Comparison of ENCODE assay signal across 15 cellular contexts in genomic region chr3:128317698-128318231, GRCh38.
DNase-seq lines count a peak whose midpoint lies in the region; ATAC-seq, FAIRE-seq and TF ChIP-seq lines count a peak whose summit lies in the region.
"Had no signal": no experiment of that assay in that cellular context is flagged by ENCODE, and none has a peak within 500 bp of the region (broad histone marks: within the 10 kb centered on the region; RNA-seq: fewer than 3 reads in every experiment).

No MANE protein-coding gene starts in this region.

- H3K14ac ChIP-seq in H1 (ENCODE audit: insufficient read length) (no peak overlapping the region), neuronal stem cell (ENCODE audit: low read length) (no peak overlapping the region)

- no peak for ATAC-seq in HG03439 (IDR thresholded peaks at IDR 0.05; ENCODE audit: unreplicated experiment)
- ATAC-seq: lower lobe of right lung had no signal

- H4K8ac ChIP-seq in H1 (ENCODE audit: extremely low read depth, insufficient read depth, low read length) (0 out of 2 replicates have a peak overlapping the region, but pooled peaks have one; percentile 29), neuronal stem cell (ENCODE audit: low read depth, low read length) (no peak overlapping the region)

- H2BK15ac ChIP-seq in H1 (ENCODE audit: low read length), result no peak overlapping the region
- H2BK15ac ChIP-seq in neuronal stem cell (ENCODE audit: low read length), result no peak overlapping the region

- H3K23me2 ChIP-seq in H1 (ENCODE audit: low read depth, low read length), result no peaks in the 10 kb centered on the region

- H4K20me1 ChIP-seq in H1 (replicated peaks in 1 of 2; ENCODE audit: control insufficient read depth in 1 of 2, insufficient read depth in 2 of 2, low read length in 2 of 2), result peaks cover 0 to 3% of the 10 kb centered on the region in 2 experiments

- H2AK5ac ChIP-seq in H1 (ENCODE audit: low read depth, low read length) (no peak overlapping the region), neuronal stem cell (ENCODE audit: low read depth, low read length) (no peak overlapping the region)

- peak; percentile 28 to 46; a peak in 3 of 4 replicates for TF ChIP-seq RAD21 in H1 (IDR thresholded peaks at IDR 0.05 in 1 of 2, conservative IDR thresholded peaks at IDR 0.05 in 1 of 2; ENCODE audit: low read depth in 2 of 2, low read length in 2 of 2)

- H2BK120ac ChIP-seq in H1 (replicated peaks; ENCODE audit: low read depth, low read length) (no peak overlapping the region), neuronal stem cell (ENCODE audit: low read depth, low read length) (no peak overlapping the region)

- H3K27ac ChIP-seq in H1 (ENCODE audit: low read depth, low read length) (no peak overlapping the region), neuronal stem cell (replicated peaks; ENCODE audit: low read length) (no peak overlapping the region)
- H3K27ac ChIP-seq: lower lobe of right lung, PC-9, thoracic aorta had no signal

- no peak overlapping the region for H2BK20ac ChIP-seq in H1 (ENCODE audit: low read length)

- H3K79me2 ChIP-seq in H1 (ENCODE audit: control insufficient read depth in 1 of 2, insufficient read depth in 2 of 2, low read length in 2 of 2), result no peaks in the 10 kb centered on the region

- no peaks in the 10 kb centered on the region for H3K36me3 ChIP-seq in H1 (ENCODE audit: control insufficient read depth in 2 of 4, insufficient read depth in 4 of 4, low read length in 3 of 4)
- no peaks in the 10 kb centered on the region for H3K36me3 ChIP-seq in neuronal stem cell (replicated peaks in 1 of 2; ENCODE audit: control insufficient read depth in 2 of 2, insufficient read depth in 2 of 2, low read length in 2 of 2)
- H3K36me3 ChIP-seq: ovary, thoracic aorta had no signal

- H2BK5ac ChIP-seq in H1 (ENCODE audit: low read depth, low read length) (no peak overlapping the region), neuronal stem cell (ENCODE audit: low read length) (peak overlapping the region; percentile 35)

- DNase-seq in activated CD4-positive, CD25-positive, alpha-beta regulatory T cell treated with anti-CD3 and anti-CD28 coated beads, Interleukin-2, amount 50 U/mL, for 72 hours, result peak; percentile 23
- DNase-seq in activated CD4-positive, CD25-positive, alpha-beta regulatory T cell (lab: John Stamatoyannopoulos, UW), result no peak
- DNase-seq in NCI-H524 (lab: John Stamatoyannopoulos, UW) (peak; percentile 67 to 80), H1 (ENCODE audit: low read depth in 1 of 2, low spot score in 2 of 2) (peak in 1 of 2 experiments; percentile 44), neuronal stem cell (ENCODE audit: low spot score) (no peak), NCI-H2227 (lab: John Stamatoyannopoulos, UW; ENCODE audit: unreplicated experiment) (no peak), SW480 (ENCODE audit: low spot score) (no peak)
- DNase-seq: lower lobe of right lung; NCI-H1092 treated with DMSO at 0.1 percent for 48 hours; PC-9; stimulated activated CD4-positive, alpha-beta T cell treated with anti-CD3 and anti-CD28 coated beads, Interleukin-15, amount 100 ng/mL, for 24 hours had no signal

- H3K4me2 ChIP-seq in H1 (ENCODE audit: insufficient read depth in 1 of 2, low read depth in 2 of 2, low read length in 2 of 2) (no peak overlapping the region), neuronal stem cell (ENCODE audit: insufficient read depth, low read length, poor library complexity, severe bottlenecking) (no peak overlapping the region)
- H3K4me2 ChIP-seq: PC-9 had no signal

- H3K4me3 ChIP-seq in H1 (ENCODE audit: extremely low read depth in 1 of 4, insufficient read depth in 2 of 4, low read depth in 3 of 4, low read length in 4 of 4), result no peak overlapping the region
- H3K4me3 ChIP-seq in neuronal stem cell (ENCODE audit: low read length in 2 of 2), result no peak overlapping the region
- H3K4me3 ChIP-seq: lower lobe of right lung, ovary, PC-9, thoracic aorta had no signal

- H2BK12ac ChIP-seq in H1 (ENCODE audit: low read depth, low read length) (no peak overlapping the region), neuronal stem cell (ENCODE audit: low read length) (no peak overlapping the region)

- H2AFZ ChIP-seq in H1 (ENCODE audit: low read length), result no peak overlapping the region
- H2AFZ ChIP-seq in neuronal stem cell (ENCODE audit: low read length), result no peak overlapping the region
- H2AFZ ChIP-seq: PC-9 had no signal

- H3K23ac ChIP-seq in H1 (ENCODE audit: insufficient read length), result no peak overlapping the region
- H3K23ac ChIP-seq in neuronal stem cell (ENCODE audit: low read depth, low read length, poor library complexity), result no peak overlapping the region

- H3K18ac ChIP-seq in H1 (ENCODE audit: extremely low read depth, low read length), result no peak overlapping the region
- peak overlapping the region; percentile 16 for H3K18ac ChIP-seq in neuronal stem cell (ENCODE audit: low read length)

- H4K5ac ChIP-seq in H1 (ENCODE audit: insufficient read length, low read depth, low read length), result no peak overlapping the region

- no peak overlapping the region for H3K56ac ChIP-seq in H1 (replicated peaks; ENCODE audit: insufficient read length, low read depth, low read length)

- POLR2A ChIA-PET in H1 (lab: Charles Lee; ENCODE audit: partially characterized antibody), result interaction anchor here (0.6 kb wide), 1 partner anchor 9 kb away, joined by 3 read pairs; no protein-coding TSS in a partner anchor

- CTCF ChIA-PET in H1 (lab: Charles Lee; ENCODE audit: partially characterized antibody), result interaction anchor here (0.7 to 6.9 kb wide), 15 partner anchors 9 to 130 kb away, joined by 3 to 108 read pairs (median 4); no protein-coding TSS in a partner anchor

- TF ChIP-seq POLR2A in H1 (IDR thresholded peaks at IDR 0.05; ENCODE audit: control extremely low read depth in 1 of 2, low read depth in 2 of 2, low read length in 2 of 2), result no peak

- TF ChIP-seq CTCF in H1 (IDR thresholded peaks at IDR 0.05; ENCODE audit: control extremely low read depth in 1 of 3, insufficient read depth in 1 of 3, low read depth in 1 of 3, low read length in 3 of 3), result peak in 2 of 3 experiments; percentile 22; a peak in 3 of 4 replicates

- whole genome bisulfite sequencing in H1 (ENCODE audit: extremely low coverage in 1 of 2, insufficient coverage in 1 of 2, insufficient read length in 1 of 2, insufficient replicate concordance in 2 of 2, low coverage in 1 of 2, low lambda C conversion rate in 2 of 2, missing lambda C conversion rate in 1 of 2), 2 experiments, result 84% methylated on average over 8 of the region's 8 CpGs; no CpG with 5 or more reads in 1 of the 2 experiments
- no CpG with 5 or more reads among the region's 8 CpGs for WGBS in neuronal stem cell (ENCODE audit: extremely low coverage in 2 of 2, insufficient read length in 2 of 2, insufficient replicate concordance in 1 of 2), 2 donors

- H3K4me1 ChIP-seq in H1 (replicated peaks in 1 of 4; ENCODE audit: control insufficient read depth in 3 of 4, insufficient read depth in 4 of 4, low read length in 3 of 4) (peaks cover 0 to 4% (median 0%) of the 10 kb centered on the region in 4 experiments; a peak in 2 of 7 replicates), neuronal stem cell (ENCODE audit: control insufficient read depth in 2 of 2, insufficient read depth in 1 of 2, low read depth in 1 of 2, low read length in 2 of 2) (peaks cover 6 to 19% of the 10 kb centered on the region in 2 donors)
- H3K4me1 ChIP-seq: lower lobe of right lung had no signal

- no peaks in the 10 kb centered on the region for H3K27me3 ChIP-seq in H1 (replicated peaks in 1 of 4; ENCODE audit: control insufficient read depth in 3 of 4, extremely low read depth in 1 of 4, insufficient read depth in 3 of 4, low read length in 3 of 4)
- no peaks in the 10 kb centered on the region for H3K27me3 ChIP-seq in neuronal stem cell (ENCODE audit: control insufficient read depth in 3 of 3, insufficient read depth in 3 of 3, low read depth in 1 of 3, low read length in 3 of 3)
- H3K27me3 ChIP-seq: ovary had no signal

- H3K79me1 ChIP-seq in H1 (ENCODE audit: low read depth, low read length), result 0 out of 2 replicates have a peak, but pooled peaks cover 2% of the 10 kb centered on the region
- no peaks in the 10 kb centered on the region for H3K79me1 ChIP-seq in neuronal stem cell (ENCODE audit: low read depth, low read length)

- no peak for FAIRE-seq in H1 (lab: Jason Lieb, UNC)
- FAIRE-seq: D721Med had no signal

- no peak for TF ChIP-seq EP300 in H1 (IDR thresholded peaks at IDR 0.05; ENCODE audit: borderline replicate concordance in 1 of 2, low read depth in 2 of 2, low read length in 2 of 2)

- H3K9ac ChIP-seq in H1 (replicated peaks in 1 of 4; ENCODE audit: extremely low read depth in 1 of 4, low read depth in 3 of 4, low read length in 3 of 4) (no peak overlapping the region), neuronal stem cell (ENCODE audit: low read depth, low read length, poor library complexity) (peak overlapping the region; percentile 66)

- H4K91ac ChIP-seq in H1 (replicated peaks; ENCODE audit: insufficient read length, low read length) (no peak overlapping the region), neuronal stem cell (ENCODE audit: low read depth, low read length, poor library complexity) (no peak overlapping the region)

- H3K9me3 ChIP-seq in H1 (ENCODE audit: insufficient read depth in 2 of 2, low read depth in 1 of 2, low read length in 1 of 2) (no peaks in the 10 kb centered on the region), neuronal stem cell (replicated peaks in 1 of 2; ENCODE audit: control insufficient read depth in 2 of 2, insufficient read depth in 1 of 2, low read depth in 1 of 2, low read length in 2 of 2) (no peaks in the 10 kb centered on the region)
- H3K9me3 ChIP-seq: lower lobe of right lung, ovary, thoracic aorta had no signal

- H3K4ac ChIP-seq in H1 (replicated peaks; ENCODE audit: insufficient read length, low read depth, low read length) (no peak overlapping the region), neuronal stem cell (ENCODE audit: low read length) (no peak overlapping the region)

TF ChIP-seq in H1, 55 proteins besides CTCF, POLR2A, EP300 and RAD21 (continues in another document):
- TF ChIP-seq RXRA (IDR thresholded peaks at IDR 0.05; ENCODE audit: insufficient read depth, low read depth, low read length) (no peak), HDAC2 (IDR thresholded peaks at IDR 0.05; ENCODE audit: borderline replicate concordance in 1 of 2, low read depth in 2 of 2, low read length in 2 of 2) (no peak), SIRT6 (IDR thresholded peaks at IDR 0.05; ENCODE audit: low read length) (no peak), KDM1A (IDR thresholded peaks at IDR 0.05; ENCODE audit: borderline replicate concordance, low read length) (no peak), ZNF274 (IDR thresholded peaks at IDR 0.05; ENCODE audit: borderline replicate concordance, extremely low read depth, low read length) (no peak), CTBP2 (IDR thresholded peaks at IDR 0.05; ENCODE audit: borderline replicate concordance, insufficient read depth, insufficient read length, low read length) (no peak), TCF12 (IDR thresholded peaks at IDR 0.05; ENCODE audit: low read depth, low read length) (no peak), RNF2 (IDR thresholded peaks at IDR 0.05; ENCODE audit: borderline replicate concordance, low read depth, low read length, missing control alignments, poor library complexity, severe bottlenecking) (no peak)
- TF ChIP-seq, protein P1, sequence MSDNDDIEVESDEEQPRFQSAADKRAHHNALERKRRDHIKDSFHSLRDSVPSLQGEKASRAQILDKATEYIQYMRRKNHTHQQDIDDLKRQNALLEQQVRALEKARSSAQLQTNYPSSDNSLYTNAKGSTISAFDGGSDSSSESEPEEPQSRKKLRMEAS (IDR thresholded peaks at IDR 0.05), result no peak

Comparison
In these comparisons a context has a peak if more than half of its experiments do, and no peak if none do; other contexts are left out.
1. DNase-seq: peak in activated CD4-positive, CD25-positive, alpha-beta regulatory T cell treated with anti-CD3 and anti-CD28 coated beads, Interleukin-2, amount 50 U/mL, for 72 hours (single experiment) and NCI-H524 (2 of 2); none in activated CD4-positive, CD25-positive, alpha-beta regulatory T cell (0 of 4), neuronal stem cell (single experiment), NCI-H2227 (single experiment) and SW480 (single experiment).